ENCODE assay signal across 10 cellular contexts in the genomic region with DNA sequence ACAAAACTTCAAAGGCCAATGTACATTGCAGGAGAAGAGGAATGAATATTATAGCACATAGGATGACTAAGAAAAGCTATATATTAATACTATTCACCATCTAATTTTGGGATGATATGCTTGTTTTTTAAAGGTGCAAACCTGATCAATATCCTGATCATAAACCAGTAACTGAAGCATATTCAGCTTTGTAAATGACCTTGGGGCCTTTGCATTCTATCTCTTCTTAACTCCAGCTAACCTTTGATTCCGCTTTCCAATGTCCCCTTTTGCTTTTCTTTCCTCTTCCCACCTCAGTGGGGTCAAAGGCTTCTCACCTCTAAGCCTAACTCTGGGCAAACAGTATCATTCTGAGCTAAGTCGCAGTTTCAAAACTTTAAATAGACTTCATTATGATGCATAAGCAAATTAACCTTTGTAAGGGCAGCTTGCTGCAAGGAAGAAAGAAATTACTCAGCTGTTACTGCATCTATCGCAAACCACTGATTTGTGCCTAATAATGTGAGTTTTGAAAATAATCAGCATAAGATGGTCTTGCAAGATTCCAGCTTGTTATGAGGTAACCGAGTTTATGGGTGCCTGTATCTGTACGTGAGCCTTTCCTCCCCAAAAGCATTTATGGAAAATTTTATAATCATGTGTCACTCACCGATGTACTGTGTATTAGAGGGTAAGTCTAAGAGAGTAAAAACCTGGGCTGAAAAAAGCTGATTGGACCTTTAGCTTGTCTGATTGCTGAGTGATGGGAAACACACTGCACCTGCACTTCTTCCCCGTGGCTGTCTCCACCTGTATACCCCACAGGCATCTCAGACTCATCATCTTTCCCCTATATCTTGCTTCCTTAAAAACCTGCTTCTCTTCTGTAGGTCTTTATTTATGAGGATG.
A peak's percentile ranks its signal among the peaks of the same experiment; 100 is the strongest.
DNase-seq lines count a peak whose midpoint lies in the region; ATAC-seq and TF ChIP-seq lines count a peak whose summit lies in the region.
"Had no signal": no experiment of that assay in that cellular context is flagged by ENCODE, and none has a peak within 500 bp of the region (broad histone marks: within the 10 kb centered on the region; RNA-seq: fewer than 3 reads in every experiment).

No MANE protein-coding gene starts in this region.

- H3K27ac Mint-ChIP-seq in nephron progenitor cell: no peak overlapping the region
- H3K27ac Mint-ChIP-seq: T-cell had no signal

- 70 to 79% (median 74%) methylated on average over 7 of the region's 7 CpGs for WGBS in heart left ventricle, 4 donors

- H3K9me3 ChIP-seq in heart left ventricle: no peaks in the 10 kb centered on the region

- no peaks in the 10 kb centered on the region for H3K27me3 ChIP-seq in heart left ventricle

- H3K4me3 ChIP-seq in heart left ventricle: no peak overlapping the region

- no peak overlapping the region for H3K4me3 Mint-ChIP-seq in nephron progenitor cell

- DNase-seq in RPMI8226: peak; percentile 73
- no peak for DNase-seq in NCI-H1436 (lab: John Stamatoyannopoulos, UW)
- DNase-seq in DMS 273 treated with DMSO at 0.1 percent for 48 hours (lab: John Stamatoyannopoulos, UW): no peak
- DNase-seq in nephron progenitor cell: no peak
- no peak for DNase-seq in heart left ventricle
- DNase-seq: NCI-H2171, T-cell had no signal

- no peak for TF ChIP-seq POLR2A in heart left ventricle (IDR thresholded peaks at IDR 0.05)

- no peaks in the 10 kb centered on the region for H3K4me1 ChIP-seq in heart left ventricle

- TF ChIP-seq CTCF in nephron progenitor cell (IDR thresholded peaks at IDR 0.05) (no peak), heart left ventricle (IDR thresholded peaks at IDR 0.05) (no peak)

- ATAC-seq in GM18502 (IDR thresholded peaks at IDR 0.05; ENCODE audit: poor library complexity, unreplicated experiment) (peak; percentile 96), GM19438 (IDR thresholded peaks at IDR 0.05; ENCODE audit: low read depth, unreplicated experiment) (peak; percentile 78), HG02970 (IDR thresholded peaks at IDR 0.05; ENCODE audit: low FRiP score, unreplicated experiment) (peak; percentile 76), heart left ventricle (no peak)
- ATAC-seq: T-cell had no signal

- H3K36me3 Mint-ChIP-seq in nephron progenitor cell (ENCODE audit: low read depth): no peaks in the 10 kb centered on the region
- H3K36me3 Mint-ChIP-seq: T-cell had no signal

- no peak overlapping the region for H3K27ac ChIP-seq in heart left ventricle

- H3K27me3 Mint-ChIP-seq in nephron progenitor cell (ENCODE audit: low read depth, poor library complexity): no peaks in the 10 kb centered on the region
- H3K27me3 Mint-ChIP-seq: T-cell had no signal

- intact Hi-C loops in heart left ventricle (cut with DNase I): no loop called here

- no peaks in the 10 kb centered on the region for H3K36me3 ChIP-seq in heart left ventricle

- H3K9me3 Mint-ChIP-seq in nephron progenitor cell: no peaks in the 10 kb centered on the region
- H3K9me3 Mint-ChIP-seq: T-cell had no signal

- peaks cover 20% of the 10 kb centered on the region for H3K4me1 Mint-ChIP-seq in nephron progenitor cell

Comparison
In these comparisons a context has a peak if more than half of its experiments do, and no peak if none do; other contexts are left out.
1. ATAC-seq: peak in GM18502 (single experiment), GM19438 (single experiment) and HG02970 (single experiment); none in heart left ventricle (0 of 4).